In genomic region chr6:167825759-167826229, GRCh38 we compare ENCODE assay signal across 1 cellular context.
TF ChIP-seq lines count a peak whose summit lies in the region.

No MANE protein-coding gene starts in this region.

TF ChIP-seq in HepG2, 621 proteins besides CTCF, POLR2A, EP300 and RAD21 (continues in another document):
- TF ChIP-seq KLF16 (CRISPR knock-in tag; IDR thresholded peaks at IDR 0.05): no peak
- TF ChIP-seq CSRNP1 (CRISPR knock-in tag; IDR thresholded peaks at IDR 0.05): peak; percentile 55; the same call in 1 of the 2 replicates
- TF ChIP-seq NBN (conservative IDR thresholded peaks at IDR 0.05): no peak
- no peak for TF ChIP-seq ZFP1 (CRISPR knock-in tag; IDR thresholded peaks at IDR 0.05)
- no peak; the same call in 1 of the 2 replicates for TF ChIP-seq ZSCAN29 (CRISPR knock-in tag; conservative IDR thresholded peaks at IDR 0.05)
- TF ChIP-seq ZNF432 (CRISPR knock-in tag; IDR thresholded peaks at IDR 0.05; ENCODE audit: borderline replicate concordance): no peak
- 0 out of 2 replicates have a peak, but pooled peaks have one; percentile 67 for TF ChIP-seq KDM5B (CRISPR knock-in tag; IDR thresholded peaks at IDR 0.05; ENCODE audit: borderline replicate concordance)
- TF ChIP-seq ZNF354B (CRISPR knock-in tag; IDR thresholded peaks at IDR 0.05): no peak
- no peak for TF ChIP-seq NR2F6 (IDR thresholded peaks at IDR 0.05)
- TF ChIP-seq NR2F6 (CRISPR knock-in tag; IDR thresholded peaks at IDR 0.05): peak; percentile 37; the same call in 1 of the 2 replicates
- no peak for TF ChIP-seq ZNF629 (CRISPR knock-in tag; conservative IDR thresholded peaks at IDR 0.05)
- no peak for TF ChIP-seq KLF9 (CRISPR knock-in tag; IDR thresholded peaks at IDR 0.05; ENCODE audit: low read depth)
- no peak for TF ChIP-seq ZFY (CRISPR knock-in tag; IDR thresholded peaks at IDR 0.05)
- TF ChIP-seq PPARG (CRISPR knock-in tag; conservative IDR thresholded peaks at IDR 0.05): no peak
- no peak for TF ChIP-seq ZNF615 (CRISPR knock-in tag; IDR thresholded peaks at IDR 0.05; ENCODE audit: borderline replicate concordance)
- no peak for TF ChIP-seq ZNF713 (CRISPR knock-in tag; IDR thresholded peaks at IDR 0.05)
- TF ChIP-seq STAT6 (CRISPR knock-in tag; IDR thresholded peaks at IDR 0.05; ENCODE audit: borderline replicate concordance): no peak
- TF ChIP-seq MYC (CRISPR knock-in tag; IDR thresholded peaks at IDR 0.05; ENCODE audit: borderline replicate concordance): peak; percentile 63; the same call in 1 of the 2 replicates
- no peak for TF ChIP-seq U2AF2 (IDR thresholded peaks at IDR 0.05; ENCODE audit: low read depth, low read length)
- TF ChIP-seq SNAPC2 (CRISPR knock-in tag; IDR thresholded peaks at IDR 0.05): 0 out of 2 replicates have a peak, but pooled peaks have one; percentile 5
- no peak for TF ChIP-seq TOPORS (CRISPR knock-in tag; IDR thresholded peaks at IDR 0.05)
- TF ChIP-seq TOE1 (CRISPR knock-in tag; IDR thresholded peaks at IDR 0.05): no peak
- TF ChIP-seq NFIC (IDR thresholded peaks at IDR 0.05; ENCODE audit: low read length): no peak
- no peak for TF ChIP-seq JDP2 (CRISPR knock-in tag; IDR thresholded peaks at IDR 0.05; ENCODE audit: borderline replicate concordance)
- 0 out of 2 replicates have a peak, but pooled peaks have one; percentile 13 for TF ChIP-seq MED13 (CRISPR knock-in tag; IDR thresholded peaks at IDR 0.05)
- no peak for TF ChIP-seq U2AF1 (optimal IDR thresholded peaks at IDR 0.05; ENCODE audit: low read depth, low read length)
- 0 out of 2 replicates have a peak, but pooled peaks have one; percentile 46 for TF ChIP-seq SNRNP70 (IDR thresholded peaks at IDR 0.05; ENCODE audit: low read depth, low read length)
- TF ChIP-seq BRCA1 (CRISPR knock-in tag; IDR thresholded peaks at IDR 0.05): no peak
- peak; percentile 64; the same call in 1 of the 2 replicates for TF ChIP-seq ZNF691 (CRISPR knock-in tag; IDR thresholded peaks at IDR 0.05; ENCODE audit: borderline replicate concordance, low read depth)
- no peak for TF ChIP-seq ZNF503 (CRISPR knock-in tag; IDR thresholded peaks at IDR 0.05)
- TF ChIP-seq DNMT1 (CRISPR knock-in tag; IDR thresholded peaks at IDR 0.05): 0 out of 2 replicates have a peak, but pooled peaks have one; percentile 96
- TF ChIP-seq ZNF777 (CRISPR knock-in tag; IDR thresholded peaks at IDR 0.05): no peak
- no peak for TF ChIP-seq LRRFIP1 (CRISPR knock-in tag; conservative IDR thresholded peaks at IDR 0.05)
- no peak for TF ChIP-seq IKZF1 (IDR thresholded peaks at IDR 0.05)
- no peak for TF ChIP-seq TGIF2 (CRISPR knock-in tag; IDR thresholded peaks at IDR 0.05)
- TF ChIP-seq ZZZ3 (CRISPR knock-in tag; IDR thresholded peaks at IDR 0.05; ENCODE audit: borderline replicate concordance): no peak
- 0 out of 2 replicates have a peak, but pooled peaks have one; percentile 65 for TF ChIP-seq FLYWCH1 (CRISPR knock-in tag; IDR thresholded peaks at IDR 0.05)
- no peak for TF ChIP-seq ZNF557 (CRISPR knock-in tag; IDR thresholded peaks at IDR 0.05)
- no peak for TF ChIP-seq ATF4 (CRISPR knock-in tag; IDR thresholded peaks at IDR 0.05)
- 0 out of 2 replicates have a peak, but pooled peaks have one; percentile 12 for TF ChIP-seq GATAD2A (CRISPR knock-in tag; IDR thresholded peaks at IDR 0.05)
- TF ChIP-seq CBX5 (CRISPR knock-in tag; IDR thresholded peaks at IDR 0.05; ENCODE audit: borderline replicate concordance): no peak
- TF ChIP-seq POLR2AphosphoS5 (IDR thresholded peaks at IDR 0.05; ENCODE audit: low read depth, low read length): no peak
- no peak for TF ChIP-seq ZNF607 (CRISPR knock-in tag; IDR thresholded peaks at IDR 0.05; ENCODE audit: borderline replicate concordance)
- no peak for TF ChIP-seq ZNF484 (CRISPR knock-in tag; IDR thresholded peaks at IDR 0.05; ENCODE audit: borderline replicate concordance, low read depth)
- no peak for TF ChIP-seq ISL2 (CRISPR knock-in tag; IDR thresholded peaks at IDR 0.05)
- no peak for TF ChIP-seq ELF4 (CRISPR knock-in tag; IDR thresholded peaks at IDR 0.05; ENCODE audit: borderline replicate concordance)
- no peak for TF ChIP-seq ZNF343 (CRISPR knock-in tag; IDR thresholded peaks at IDR 0.05)
- TF ChIP-seq MTA3 (CRISPR knock-in tag; IDR thresholded peaks at IDR 0.05): no peak
- 0 out of 2 replicates have a peak, but pooled peaks have one; percentile 32 for TF ChIP-seq EEA1 (CRISPR knock-in tag; IDR thresholded peaks at IDR 0.05; ENCODE audit: borderline replicate concordance)
- no peak for TF ChIP-seq ZNF10 (CRISPR knock-in tag; IDR thresholded peaks at IDR 0.05; ENCODE audit: borderline replicate concordance, low read depth)
- peak; percentile 22; the same call in 1 of the 2 replicates for TF ChIP-seq FOXP4 (CRISPR knock-in tag; IDR thresholded peaks at IDR 0.05)
- TF ChIP-seq MNT (IDR thresholded peaks at IDR 0.05): no peak
- TF ChIP-seq REXO4 (CRISPR knock-in tag; IDR thresholded peaks at IDR 0.05; ENCODE audit: borderline replicate concordance): no peak
- TF ChIP-seq MLLT10 (CRISPR knock-in tag; IDR thresholded peaks at IDR 0.05): no peak
- TF ChIP-seq ZSCAN9 (CRISPR knock-in tag; IDR thresholded peaks at IDR 0.05; ENCODE audit: borderline replicate concordance): no peak; the same call in 1 of the 2 replicates
- peak; percentile 41; the same call in 1 of the 2 replicates for TF ChIP-seq ZNF552 (CRISPR knock-in tag; IDR thresholded peaks at IDR 0.05; ENCODE audit: borderline replicate concordance)
